ENCODE assay signal across 1 cellular context in genomic region chr7:873367-874002, GRCh38.
A peak's percentile ranks its signal among the peaks of the same experiment; 100 is the strongest.
TF ChIP-seq lines count a peak whose summit lies in the region.

No MANE protein-coding gene starts in this region.

TF ChIP-seq in HepG2, 621 proteins besides CTCF, POLR2A, EP300 and RAD21 (continued from another document and continues in another):
- TF ChIP-seq PREB (CRISPR knock-in tag; IDR thresholded peaks at IDR 0.05) (no peak), MTF2 (CRISPR knock-in tag; IDR thresholded peaks at IDR 0.05; ENCODE audit: borderline replicate concordance) (no peak), ZSCAN29 (CRISPR knock-in tag; conservative IDR thresholded peaks at IDR 0.05) (no peak), FOSL2 (CRISPR knock-in tag; IDR thresholded peaks at IDR 0.05) (peak; percentile 70), ZNF615 (CRISPR knock-in tag; IDR thresholded peaks at IDR 0.05; ENCODE audit: borderline replicate concordance) (no peak), ZFAT (CRISPR knock-in tag; conservative IDR thresholded peaks at IDR 0.05) (no peak), ZNF547 (CRISPR knock-in tag; IDR thresholded peaks at IDR 0.05) (peak; percentile 73; the same call in 1 of the 2 replicates), ZNF235 (CRISPR knock-in tag; IDR thresholded peaks at IDR 0.05; ENCODE audit: borderline replicate concordance) (no peak), ZNF180 (CRISPR knock-in tag; IDR thresholded peaks at IDR 0.05; ENCODE audit: borderline replicate concordance, low read depth) (0 out of 2 replicates have a peak, but pooled peaks have one; percentile 73), HIC2 (CRISPR knock-in tag; IDR thresholded peaks at IDR 0.05; ENCODE audit: low read depth) (peak; percentile 27; the same call in 1 of the 2 replicates), ZNF780A (CRISPR knock-in tag; IDR thresholded peaks at IDR 0.05) (0 out of 2 replicates have a peak, but pooled peaks have one; percentile 42), ERF (CRISPR knock-in tag; IDR thresholded peaks at IDR 0.05) (peak; percentile 99), GATAD2A (CRISPR knock-in tag; IDR thresholded peaks at IDR 0.05) (peak; percentile 87), ZNF296 (CRISPR knock-in tag; conservative IDR thresholded peaks at IDR 0.05) (no peak), ZIK1 (CRISPR knock-in tag; IDR thresholded peaks at IDR 0.05; ENCODE audit: borderline replicate concordance, low read depth) (peak; percentile 89), ZNF329 (CRISPR knock-in tag; IDR thresholded peaks at IDR 0.05; ENCODE audit: low read depth) (0 out of 2 replicates have a peak, but pooled peaks have one; percentile 62), ZNF335 (CRISPR knock-in tag; IDR thresholded peaks at IDR 0.05) (peak; percentile 90), SNRNP70 (IDR thresholded peaks at IDR 0.05; ENCODE audit: low read depth, low read length) (no peak), CENPBD1 (CRISPR knock-in tag; IDR thresholded peaks at IDR 0.05; ENCODE audit: borderline replicate concordance, low read depth) (0 out of 2 replicates have a peak, but pooled peaks have one; percentile 32), ZNF7 (CRISPR knock-in tag; IDR thresholded peaks at IDR 0.05) (no peak), ZNF350 (CRISPR knock-in tag; IDR thresholded peaks at IDR 0.05; ENCODE audit: borderline replicate concordance, low read depth) (peak; percentile 56; the same call in 1 of the 2 replicates), MAFF (IDR thresholded peaks at IDR 0.05; ENCODE audit: low read depth, low read length) (no peak), EHMT2 (IDR thresholded peaks at IDR 0.05; ENCODE audit: borderline replicate concordance, low read depth, low read length) (no peak), ZNF556 (CRISPR knock-in tag; IDR thresholded peaks at IDR 0.05; ENCODE audit: borderline replicate concordance) (no peak; the same call in 1 of the 2 replicates), ARNTL (CRISPR knock-in tag; IDR thresholded peaks at IDR 0.05) (peak; percentile 94), SMC3 (IDR thresholded peaks at IDR 0.05; ENCODE audit: low read length) (peak; percentile 72), TSC22D2 (CRISPR knock-in tag; IDR thresholded peaks at IDR 0.05; ENCODE audit: borderline replicate concordance) (peak; percentile 96), ZUFSP (CRISPR knock-in tag; IDR thresholded peaks at IDR 0.05; ENCODE audit: borderline replicate concordance) (no peak), PAF1 (CRISPR knock-in tag; IDR thresholded peaks at IDR 0.05) (no peak), MYNN (CRISPR knock-in tag; IDR thresholded peaks at IDR 0.05; ENCODE audit: low read depth) (peak; percentile 78; the same call in 1 of the 2 replicates), MYPOP (CRISPR knock-in tag; IDR thresholded peaks at IDR 0.05) (peak; percentile 94), ATAD3A (CRISPR knock-in tag; IDR thresholded peaks at IDR 0.05) (no peak), GTF3A (CRISPR knock-in tag; conservative IDR thresholded peaks at IDR 0.05) (no peak), ZNF530 (CRISPR knock-in tag; IDR thresholded peaks at IDR 0.05; ENCODE audit: low read depth) (no peak), ZNF746 (CRISPR knock-in tag; IDR thresholded peaks at IDR 0.05) (peak; percentile 86), ZNF34 (CRISPR knock-in tag; IDR thresholded peaks at IDR 0.05; ENCODE audit: borderline replicate concordance) (no peak), ATF2 (CRISPR knock-in tag; IDR thresholded peaks at IDR 0.05) (peak; percentile 58; the same call in 1 of the 2 replicates), ZMAT5 (CRISPR knock-in tag; IDR thresholded peaks at IDR 0.05; ENCODE audit: borderline replicate concordance, low read depth) (no peak), ZNF598 (CRISPR knock-in tag; IDR thresholded peaks at IDR 0.05; ENCODE audit: borderline replicate concordance) (peak; percentile 89; the same call in 1 of the 2 replicates), FOXJ3 (CRISPR knock-in tag; IDR thresholded peaks at IDR 0.05; ENCODE audit: borderline replicate concordance) (peak; percentile 56; the same call in 1 of the 2 replicates), ZNF768 (CRISPR knock-in tag; IDR thresholded peaks at IDR 0.05) (no peak; the same call in 1 of the 2 replicates), FOXP1 (IDR thresholded peaks at IDR 0.05) (no peak), FOXP1 (CRISPR knock-in tag; IDR thresholded peaks at IDR 0.05) (0 out of 2 replicates have a peak, but pooled peaks have one; percentile 21), ARNT (IDR thresholded peaks at IDR 0.05) (no peak), RNF2 (conservative IDR thresholded peaks at IDR 0.05; ENCODE audit: low read depth) (peak; percentile 94), CBFB (CRISPR knock-in tag; IDR thresholded peaks at IDR 0.05) (no peak), HOXD1 (CRISPR knock-in tag; IDR thresholded peaks at IDR 0.05) (no peak), ELF4 (CRISPR knock-in tag; IDR thresholded peaks at IDR 0.05; ENCODE audit: borderline replicate concordance) (no peak), KDM1A (CRISPR knock-in tag; IDR thresholded peaks at IDR 0.05) (no peak), ZNF800 (CRISPR knock-in tag; IDR thresholded peaks at IDR 0.05) (peak; percentile 95), ONECUT2 (CRISPR knock-in tag; IDR thresholded peaks at IDR 0.05) (no peak), CEBPZ (IDR thresholded peaks at IDR 0.05; ENCODE audit: low read length) (no peak), BCLAF1 (IDR thresholded peaks at IDR 0.05) (no peak), PITX1 (CRISPR knock-in tag; IDR thresholded peaks at IDR 0.05) (0 out of 2 replicates have a peak, but pooled peaks have one; percentile 38), ZNF263 (CRISPR knock-in tag; IDR thresholded peaks at IDR 0.05) (peak; percentile 79)
